21 cellular contexts compared by ENCODE assay signal in genomic region chr1:224939844-224940425, GRCh38.
"Had no signal": no experiment of that assay in that cellular context is flagged by ENCODE, and none has a peak within 500 bp of the region (broad histone marks: within the 10 kb centered on the region; RNA-seq: fewer than 3 reads in every experiment).

No MANE protein-coding gene starts in this region.

- ATAC-seq: activated naive CD4-positive, alpha-beta T cell treated with anti-CD3 and anti-CD28 coated beads, Interleukin-2, amount 50 U/mL, for 72 hours; left colon; psoas muscle had no signal

- H3K4me1 Mint-ChIP-seq: endodermal cell, immature natural killer cell, nephron progenitor cell had no signal

- H3K27ac Mint-ChIP-seq: activated naive CD4-positive, alpha-beta T cell treated with anti-CD3 and anti-CD28 coated beads, Interleukin-2, amount 50 U/mL, for 72 hours; endodermal cell; immature natural killer cell; nephron progenitor cell; T-helper 1 cell treated with Interleukin-12 subunit alpha and Interleukin-12 subunit beta and Interleukin-4 antibody, amounts not matched to agents 30 μg/mL and 1 μg/mL, for 36 hours had no signal

- H3K4me3 Mint-ChIP-seq: endodermal cell; immature natural killer cell; nephron progenitor cell; T-helper 1 cell treated with Interleukin-12 subunit alpha and Interleukin-12 subunit beta and Interleukin-4 antibody, amounts not matched to agents 30 μg/mL and 1 μg/mL, for 36 hours had no signal

- DNase-seq: activated CD4-positive, alpha-beta T cell treated with anti-CD3 and anti-CD28 coated beads, Interleukin-2, amount 50 U/mL, for 1 hour; activated CD4-positive, CD25-positive, alpha-beta regulatory T cell; activated effector memory CD4-positive, alpha-beta T cell treated with anti-CD3 and anti-CD28 coated beads, Interleukin-2, amount 50 U/mL, for 16 hours; activated T-cell treated with anti-CD3 and anti-CD28 coated beads, Interleukin-2, amount 50 U/mL, for 1 hour; amygdala; brain microvascular endothelial cell; dermis blood vessel endothelial cell; endodermal cell; erythroblast; immature natural killer cell; left colon; nephron progenitor cell; psoas muscle; sigmoid colon; stimulated activated CD4-positive, alpha-beta T cell treated with anti-CD3 and anti-CD28 coated beads, Interleukin-12 subunit alpha, Interleukin-12 subunit beta, amount 100 ng/mL, for 4 hours; stimulated activated CD4-positive, alpha-beta T cell treated with anti-CD3 and anti-CD28 coated beads, Interleukin-4, amount 100 ng/mL, for 1 hour; stimulated activated CD8-positive, alpha-beta memory T cell treated with anti-CD3 and anti-CD28 coated beads, Interleukin-4, amount 100 ng/mL, for 48 hours; stomach; thyroid gland had no signal
